ENCODE assay signal across 8 cellular contexts in genomic region chr15:72230197-72231065, GRCh38. TPM values are rescaled to one million over a fixed set of nuclear protein-coding genes. Genes with fewer than 3 reads are reported as not detected.
DNase-seq lines count a peak whose midpoint lies in the region; ATAC-seq, FAIRE-seq and TF ChIP-seq lines count a peak whose summit lies in the region.

No MANE protein-coding gene starts in this region.

- FAIRE-seq in A549 (lab: Jason Lieb, UNC), result no peak

- no peaks in the 10 kb centered on the region for H3K9me3 ChIP-seq in A549

- CTCF ChIA-PET in A549 (lab: Yijun Ruan, JAX), result interaction anchor here (1.0 to 31.1 kb wide), 7 partner anchors 8 to 430 kb away, joined by 3 to 644 read pairs (median 3); partner anchors contain the start of gene GRAMD2A

- TF ChIP-seq POLR2A in A549 (IDR thresholded peaks at IDR 0.05; ENCODE audit: low read length), result peak; percentile 70

- peak overlapping the region; percentile 97 for H3K27ac ChIP-seq in A549

- TF ChIP-seq CTCF in A549 (IDR thresholded peaks at IDR 0.05) (no peak), choroid plexus epithelial cell (conservative IDR thresholded peaks at IDR 0.05; ENCODE audit: low read depth, low read length) (no peak)

- TF ChIP-seq RAD21 in A549 (conservative IDR thresholded peaks at IDR 0.05 in 1 of 2, IDR thresholded peaks at IDR 0.05 in 1 of 2), result no peak; a peak in 1 of 5 replicates

- H3K4me1 ChIP-seq in A549, result peaks cover 53% of the 10 kb centered on the region

- H3K4me3 ChIP-seq in A549, result peak overlapping the region; percentile 91
- H3K4me3 ChIP-seq in choroid plexus epithelial cell (ENCODE audit: low read depth, low read length), result peak overlapping the region; percentile 87

- no peak for TF ChIP-seq EP300 in A549 (IDR thresholded peaks at IDR 0.05)

- WGBS in A549 (ENCODE audit: missing lambda C conversion rate), result 2% methylated on average over 32 of the region's 79 CpGs

- POLR2A ChIA-PET in A549 (lab: Yijun Ruan, JAX), result interaction anchor here (0.6 to 3.9 kb wide), 12 partner anchors 9 to 443 kb away, joined by 3 to 40 read pairs (median 6); partner anchors contain the start of gene GRAMD2A

- DNase-seq in A549 (ENCODE audit: low read depth in 1 of 2, low spot score in 1 of 2) (peak; percentile 74 to 91), GM19238 (ENCODE audit: insufficient read length, low spot score) (peak; percentile 45), NCI-H226 (peak; percentile 94), choroid plexus epithelial cell (ENCODE audit: low read depth) (peak; percentile 92), kidney tubule cell (ENCODE audit: low spot score) (peak; percentile 94)
- DNase-seq in activated CD4-positive, alpha-beta T cell treated with anti-CD3 and anti-CD28 coated beads for 24 hours (ENCODE audit: low read depth in 2 of 2), result peak; percentile 79 to 94
- DNase-seq in stimulated activated CD4-positive, alpha-beta T cell treated with anti-CD3 and anti-CD28 coated beads, Interleukin-15, amount 100 ng/mL, for 1 hour (ENCODE audit: low read depth in 1 of 2, low spot score in 1 of 2), result peak; percentile 40 to 75

- H3K4me2 ChIP-seq in A549, result peak overlapping the region; percentile 97

- ATAC-seq in A549, result peak; percentile 26 to 50
- ATAC-seq in GM19467 (IDR thresholded peaks at IDR 0.05; ENCODE audit: unreplicated experiment), result no peak

TF ChIP-seq in A549, 52 proteins besides CTCF, POLR2A, EP300 and RAD21:
- TF ChIP-seq GATA3 (IDR thresholded peaks at IDR 0.05; ENCODE audit: borderline replicate concordance) (peak; percentile 44), MAX (IDR thresholded peaks at IDR 0.05) (peak; percentile 48; the same call in 1 of the 2 replicates), USF2 (IDR thresholded peaks at IDR 0.05) (no peak), CEBPB (IDR thresholded peaks at IDR 0.05) (peak in 1 of 2 experiments; percentile 43; a peak in 1 of 4 replicates), MAZ (IDR thresholded peaks at IDR 0.05; ENCODE audit: borderline replicate concordance, low read depth, low read length) (no peak), PBX3 (IDR thresholded peaks at IDR 0.05) (peak; percentile 39; the same call in 1 of the 2 replicates), CHD4 (IDR thresholded peaks at IDR 0.05; ENCODE audit: borderline replicate concordance) (no peak), HOXA7 (CRISPR knock-in tag; IDR thresholded peaks at IDR 0.05) (no peak), MYC (IDR thresholded peaks at IDR 0.05; ENCODE audit: borderline replicate concordance, low read length) (peak; percentile 58; the same call in 1 of the 2 replicates), HMGXB4 (CRISPR knock-in tag; IDR thresholded peaks at IDR 0.05; ENCODE audit: borderline replicate concordance) (no peak), E2F6 (IDR thresholded peaks at IDR 0.05; ENCODE audit: borderline replicate concordance, low read depth) (no peak), NPAS2 (CRISPR knock-in tag; IDR thresholded peaks at IDR 0.05; ENCODE audit: borderline replicate concordance) (no peak), PHF8 (IDR thresholded peaks at IDR 0.05; ENCODE audit: borderline replicate concordance, low read depth) (peak; percentile 87), KDM1A (IDR thresholded peaks at IDR 0.05; ENCODE audit: low read depth) (no peak), TFCP2L1 (CRISPR knock-in tag; IDR thresholded peaks at IDR 0.05) (peak; percentile 91; the same call in 1 of the 2 replicates)

RNA-seq across cellular contexts. Expression of gene PKM, which starts 0.6 kb away (rescaled TPM):
- polyA plus RNA-seq in A549 (2011; rRNA removed) (2,741 and 3,443 TPM in 2 replicates), A549 (2017; fragmentation: RNase III; extraction: RNeasy Plus Mini Kit Qiagen cat#74134 plus additional on column Dnase treatment) (3,389 to 3,848 TPM (median 3,810 TPM) in 3 replicates)
- 2,155 and 2,437 TPM in 2 replicates for polyA plus RNA-seq in A549 (2012; cell fraction: cytosol; rRNA removed)
- 3,552 and 3,648 TPM in 2 replicates for polyA plus RNA-seq in A549 (2012; cell fraction: nucleus; rRNA removed)
- polyA minus RNA-seq in A549 (2011; rRNA and poly(A)+ RNA removed), result 2,968 and 3,588 TPM in 2 replicates

RNA-seq across cellular contexts. Expression of gene GRAMD2A, which starts 32.8 kb away (rescaled TPM):
- 0.20 and 0.41 TPM in 2 replicates for polyA plus RNA-seq in A549 (2011; rRNA removed)
- 0.03 and 0.08 TPM in 2 replicates for polyA plus RNA-seq in A549 (2012; cell fraction: cytosol; rRNA removed)
- polyA plus RNA-seq in A549 (2012; cell fraction: nucleus; rRNA removed), result 0.07 and 0.20 TPM in 2 replicates
- not detected in 3 replicates for polyA plus RNA-seq in A549 (2017; fragmentation: RNase III; extraction: RNeasy Plus Mini Kit Qiagen cat#74134 plus additional on column Dnase treatment)
- polyA minus RNA-seq in A549 (2011; rRNA and poly(A)+ RNA removed), result 0.08 TPM in 1 of 2 replicates, not detected in the other

RNA-seq across cellular contexts. Expression of gene PARP6, which starts 41.9 kb away (rescaled TPM):
- polyA plus RNA-seq in A549 (2011; rRNA removed), result 167 and 197 TPM in 2 replicates
- polyA plus RNA-seq in A549 (2012; cell fraction: cytosol; rRNA removed), result 106 and 112 TPM in 2 replicates
- 216 and 291 TPM in 2 replicates for polyA plus RNA-seq in A549 (2012; cell fraction: nucleus; rRNA removed)
- 70.3 to 83.3 TPM (median 78.0 TPM) in 3 replicates for polyA plus RNA-seq in A549 (2017; fragmentation: RNase III; extraction: RNeasy Plus Mini Kit Qiagen cat#74134 plus additional on column Dnase treatment)
- 124 and 125 TPM in 2 replicates for polyA minus RNA-seq in A549 (2011; rRNA and poly(A)+ RNA removed)
